In genomic region chr1:225950905-225951351, GRCh38 we compare ENCODE assay signal across 26 cellular contexts. TPM values are rescaled to one million over a fixed set of nuclear protein-coding genes. Genes with fewer than 3 reads are reported as not detected.
A peak's percentile ranks its signal among the peaks of the same experiment; 100 is the strongest.
DNase-seq lines count a peak whose midpoint lies in the region; ATAC-seq and TF ChIP-seq lines count a peak whose summit lies in the region.
"Had no signal": no experiment of that assay in that cellular context is flagged by ENCODE, and none has a peak within 500 bp of the region (broad histone marks: within the 10 kb centered on the region; RNA-seq: fewer than 3 reads in every experiment).

No MANE protein-coding gene starts in this region.

- POLR2A ChIA-PET in WTC11 (lab: Charles Lee): no interaction called here

- CTCF ChIA-PET in WTC11 (lab: Charles Lee): interaction anchor here (0.8 to 3.7 kb wide), 6 partner anchors 11 to 470 kb away, joined by 3 to 24 read pairs (median 5); partner anchors contain the start of gene LEFTY2

- H3K27me3 Mint-ChIP-seq in CD14-positive monocyte (ENCODE audit: low read depth in 3 of 3) (peaks cover 5 to 9% (median 7%) of the 10 kb centered on the region in 3 donors), WTC11 (ENCODE audit: low read depth) (peaks cover 99% of the 10 kb centered on the region), neural progenitor cell (ENCODE audit: insufficient read depth, low read depth) (peaks cover 5% of the 10 kb centered on the region)

- intact Hi-C loops in CD14-positive monocyte (cut with micrococcal nuclease): no loop called here

- H3K9ac ChIP-seq in HUES48 (ENCODE audit: low read depth, low read length) (no peak overlapping the region), neural progenitor cell (no peak overlapping the region)

- H3K4me1 ChIP-seq in HUES48 (ENCODE audit: control insufficient read depth, insufficient read depth, low read length) (peaks cover 30% of the 10 kb centered on the region), neural progenitor cell (peaks cover 14% of the 10 kb centered on the region)
- H3K4me1 ChIP-seq: adrenal gland, pancreas, thyroid gland had no signal

- H3F3A ChIP-seq in neural progenitor cell (ENCODE audit: low read depth): peaks cover 12% of the 10 kb centered on the region

- H3K9me3 ChIP-seq in HUES48 (ENCODE audit: control insufficient read depth, insufficient read depth, low read length) (no peaks in the 10 kb centered on the region), neural progenitor cell (ENCODE audit: low read depth) (no peaks in the 10 kb centered on the region)
- H3K9me3 ChIP-seq: adrenal gland, pancreas, thyroid gland had no signal

- H3K79me2 ChIP-seq in neural progenitor cell (ENCODE audit: low read depth): no peaks in the 10 kb centered on the region

- H3K36me3 ChIP-seq in HUES48 (ENCODE audit: control insufficient read depth, insufficient read depth, low read length) (no peaks in the 10 kb centered on the region), neural progenitor cell (no peaks in the 10 kb centered on the region)
- H3K36me3 ChIP-seq: adrenal gland, pancreas, thyroid gland had no signal

- ATAC-seq in WTC11 (peak; percentile 73), GM18502 (IDR thresholded peaks at IDR 0.05; ENCODE audit: poor library complexity, unreplicated experiment) (no peak)
- ATAC-seq: naive thymus-derived CD8-positive, alpha-beta T cell; pancreas had no signal

- peak overlapping the region; percentile 50 to 84 for H3K4me3 Mint-ChIP-seq in CD14-positive monocyte
- H3K4me3 Mint-ChIP-seq in WTC11: no peak overlapping the region
- H3K4me3 Mint-ChIP-seq in neural progenitor cell: peak overlapping the region; percentile 12
- H3K4me3 Mint-ChIP-seq: CD8-positive, alpha-beta memory T cell had no signal

- H3K4me3 ChIP-seq in HUES48 (ENCODE audit: low read depth, low read length) (0 out of 2 replicates have a peak overlapping the region, but pooled peaks have one; percentile 23), neural progenitor cell (no peak overlapping the region)
- H3K4me3 ChIP-seq: adrenal gland, pancreas, thyroid gland had no signal

- H3K27me3 ChIP-seq in HUES48 (ENCODE audit: control insufficient read depth, insufficient read depth, low read length) (peaks cover 5% of the 10 kb centered on the region; the same call in 1 of the 2 replicates), neural progenitor cell (peaks cover 9% of the 10 kb centered on the region)
- H3K27me3 ChIP-seq: adrenal gland, pancreas, thyroid gland had no signal

- H3K9me3 Mint-ChIP-seq in CD14-positive monocyte (no peaks in the 10 kb centered on the region), WTC11 (peaks cover 6% of the 10 kb centered on the region; the same call in 1 of the 2 replicates), neural progenitor cell (peaks cover 3% of the 10 kb centered on the region)
- H3K9me3 Mint-ChIP-seq: CD8-positive, alpha-beta memory T cell; naive thymus-derived CD8-positive, alpha-beta T cell had no signal

- H3K27ac Mint-ChIP-seq in CD14-positive monocyte: peak overlapping the region in 1 of 7 donors; percentile 58
- no peak overlapping the region for H3K27ac Mint-ChIP-seq in WTC11
- no peak overlapping the region for H3K27ac Mint-ChIP-seq in neural progenitor cell
- H3K27ac Mint-ChIP-seq: CD8-positive, alpha-beta memory T cell had no signal

- H3K4me1 Mint-ChIP-seq in CD14-positive monocyte (peaks cover 13% of the 10 kb centered on the region), WTC11 (peaks cover 45% of the 10 kb centered on the region), neural progenitor cell (peaks cover 20% of the 10 kb centered on the region)

- DNase-seq in CD14-positive monocyte (ENCODE audit: low spot score) (no peak), WTC11 (ENCODE audit: low spot score) (peak; percentile 82), neural progenitor cell (ENCODE audit: low spot score) (no peak), activated gamma-delta T cell (lab: John Stamatoyannopoulos, UW) (no peak), cerebellum (ENCODE audit: low spot score) (no peak), DMS53 treated with DMSO at 0.1 percent for 48 hours (lab: John Stamatoyannopoulos, UW; ENCODE audit: unreplicated experiment) (no peak)
- DNase-seq: activated CD4-positive, alpha-beta T cell treated with anti-CD3 and anti-CD28 coated beads, Interleukin-2, amount 50 U/mL, for 48 hours; activated effector memory CD4-positive, alpha-beta T cell treated with anti-CD3 and anti-CD28 coated beads, Interleukin-2, amount 50 U/mL, for 16 hours; adrenal gland; CD8-positive, alpha-beta memory T cell; DMS53; foreskin fibroblast; HCEC 1CT; naive thymus-derived CD8-positive, alpha-beta T cell; NCI-H1436; NCI-H524; pancreas; SHP77; stimulated activated CD4-positive, alpha-beta T cell treated with anti-CD3 and anti-CD28 coated beads, Interleukin-1b, Interleukin-23, amount 100 ng/mL, for 48 hours; stimulated activated naive CD4-positive, alpha-beta T cell; T-helper 1 cell; thyroid gland had no signal

- no peaks in the 10 kb centered on the region for H4K20me1 ChIP-seq in neural progenitor cell (ENCODE audit: low read depth)

- H3K4me2 ChIP-seq in neural progenitor cell: no peak overlapping the region

- H3K36me3 Mint-ChIP-seq in CD14-positive monocyte (no peaks in the 10 kb centered on the region), WTC11 (no peaks in the 10 kb centered on the region), neural progenitor cell (no peaks in the 10 kb centered on the region)
- H3K36me3 Mint-ChIP-seq: CD8-positive, alpha-beta memory T cell; naive thymus-derived CD8-positive, alpha-beta T cell had no signal

- peak; percentile 10 for TF ChIP-seq CTCF in CD14-positive monocyte (IDR thresholded peaks at IDR 0.05)
- no peak for TF ChIP-seq CTCF in WTC11 (IDR thresholded peaks at IDR 0.05)
- no peak for TF ChIP-seq CTCF in neural progenitor cell (IDR thresholded peaks at IDR 0.05)

- H3K27ac ChIP-seq in HUES48 (ENCODE audit: low read depth, low read length) (no peak overlapping the region), neural progenitor cell (no peak overlapping the region)
- H3K27ac ChIP-seq: adrenal gland, pancreas, thyroid gland had no signal

- no peak overlapping the region for H2AFZ ChIP-seq in neural progenitor cell (replicated peaks)

TF ChIP-seq in WTC11, 78 proteins besides CTCF, POLR2A, EP300 and RAD21:
- TF ChIP-seq CREB1 (CRISPR knock-in tag; IDR thresholded peaks at IDR 0.05): no peak
- TF ChIP-seq ZNF121 (CRISPR knock-in tag; IDR thresholded peaks at IDR 0.05): peak; percentile 65; the same call in 1 of the 2 replicates
TF ChIP-seq in WTC11: peak in this region for 1.

RNA-seq across cellular contexts. Expression of gene LEFTY2, which starts 9.9 kb away (rescaled TPM):
- polyA plus RNA-seq in CD14-positive monocyte: not detected
- total RNA-seq in WTC11 (2021) (13.9 to 15.5 TPM (median 14.0 TPM) in 3 replicates), neural progenitor cell (ENCODE audit: low replicate concordance) (not detected in 2 replicates), cerebellum (0.09 TPM)
- total RNA-seq: bronchial epithelial cell; CD8-positive, alpha-beta memory T cell; M059J; naive thymus-derived CD8-positive, alpha-beta T cell had no signal
- polyA plus RNA-seq: CD8-positive, alpha-beta memory T cell had no signal

RNA-seq across cellular contexts. Expression of gene PYCR2, which starts 26.9 kb away (rescaled TPM):
- 10 to 100 TPM; 21.4 to 26.6 TPM for polyA plus RNA-seq in CD14-positive monocyte
- total RNA-seq in WTC11 (2021): 81.5 to 90.3 TPM (median 86.0 TPM) in 3 replicates
- total RNA-seq in neural progenitor cell (ENCODE audit: low replicate concordance): 23.8 and 54.7 TPM in 2 replicates
- 15.6 TPM for total RNA-seq in cerebellum

RNA-seq across cellular contexts. Expression of gene SDE2, which starts 48.2 kb away (rescaled TPM):
- polyA plus RNA-seq in CD14-positive monocyte: 1 to 10 TPM; 6.8 to 8.4 TPM
- total RNA-seq in WTC11 (2021): 13.5 to 17.2 TPM (median 14.6 TPM) in 3 replicates
- 18.8 and 29.2 TPM in 2 replicates for total RNA-seq in neural progenitor cell (ENCODE audit: low replicate concordance)
- 21.3 TPM for total RNA-seq in cerebellum

Comparison
In these comparisons a context has a peak if more than half of its experiments do, and no peak if none do; other contexts are left out.
1. RNA of gene LEFTY2, which starts 9.9 kb away (total RNA-seq): 13.9 to 15.5 TPM in WTC11; 0.09 TPM in cerebellum (single experiment) and not detected in neural progenitor cell; every median in the first group is over 10 times any median in the second.